8 cellular contexts compared by ENCODE assay signal in genomic region chr10:101843032-101843991, GRCh38. TPM values are rescaled to one million over a fixed set of nuclear protein-coding genes. Genes with fewer than 3 reads are reported as not detected.
DNase-seq lines count a peak whose midpoint lies in the region; ATAC-seq and TF ChIP-seq lines count a peak whose summit lies in the region.

KCNIP2 (minus strand) TSS chr10:101843800; CDS start chr10:101843568, 232 bp downstream.

- H3K27ac Mint-ChIP-seq in natural killer cell: peak within 1 kb of the TSS in 1 of 2 donors; percentile 69

- peaks cover 13 to 15% of the 10 kb centered on the region in 2 donors for H3K27me3 Mint-ChIP-seq in natural killer cell (ENCODE audit: low read depth in 2 of 2)

- ATAC-seq in natural killer cell (peak; percentile 43 to 65 (median 57)), HG03432 (IDR thresholded peaks at IDR 0.05; ENCODE audit: unreplicated experiment) (no peak), GM19397 (IDR thresholded peaks at IDR 0.05; ENCODE audit: unreplicated experiment) (no peak), HG02973 (IDR thresholded peaks at IDR 0.05; ENCODE audit: unreplicated experiment) (no peak)

- no peaks in the 10 kb centered on the region for H3K27me3 ChIP-seq in endocrine pancreas (ENCODE audit: control insufficient read depth, insufficient read depth, low read length)

- H3K4me1 ChIP-seq in ES-I3 (ENCODE audit: insufficient read depth, low read length) (peaks cover 9% of the 10 kb centered on the region; the same call in 1 of the 2 replicates), endocrine pancreas (ENCODE audit: control insufficient read depth, insufficient read depth, low read length) (no peaks in the 10 kb centered on the region)

- TF ChIP-seq CTCF in natural killer cell (IDR thresholded peaks at IDR 0.05): peak; percentile 67

- no peaks in the 10 kb centered on the region for H3K36me3 ChIP-seq in ES-I3 (ENCODE audit: insufficient read depth, low read length)
- no peaks in the 10 kb centered on the region for H3K36me3 ChIP-seq in endocrine pancreas (ENCODE audit: control insufficient read depth, insufficient read depth, low read length)

- H3K4me3 Mint-ChIP-seq in natural killer cell: peak within 1 kb of the TSS; percentile 82

- H3K9me3 Mint-ChIP-seq in natural killer cell: no peaks in the 10 kb centered on the region

- intact Hi-C loops in natural killer cell (cut with micrococcal nuclease): no loop called here

- no peak within 1 kb of the TSS for H3K4me3 ChIP-seq in endocrine pancreas (ENCODE audit: control insufficient read depth, insufficient read depth, low read length)

- DNase-seq in NCI-H2029 (lab: John Stamatoyannopoulos, UW) (peak; percentile 32), natural killer cell (peak; percentile 39)
- DNase-seq in activated CD8-positive, alpha-beta memory T cell treated with anti-CD3 and anti-CD28 coated beads, Interleukin-2, amount 50 U/mL, for 48 hours: peak; percentile 80

- H3K36me3 Mint-ChIP-seq in natural killer cell: no peaks in the 10 kb centered on the region

- peaks cover 14 to 45% of the 10 kb centered on the region in 2 donors for H3K4me1 Mint-ChIP-seq in natural killer cell

- H3K9ac ChIP-seq in ES-I3 (ENCODE audit: low read depth, low read length): peak within 1 kb of the TSS; percentile 57
- H3K9ac ChIP-seq in endocrine pancreas (ENCODE audit: control insufficient read depth, insufficient read depth, low read length): peak within 1 kb of the TSS; percentile 56

- no peaks in the 10 kb centered on the region for H3K9me3 ChIP-seq in ES-I3 (ENCODE audit: control insufficient read depth, insufficient read depth, low read length)
- H3K9me3 ChIP-seq in endocrine pancreas (ENCODE audit: control insufficient read depth, low read length): no peaks in the 10 kb centered on the region

RNA-seq across cellular contexts. Expression of gene KCNIP2, which starts in this region (rescaled TPM):
- total RNA-seq in natural killer cell: 1 to 10 TPM in 2 of 3 donors, under 1 TPM in 1; 0.97 to 2.0 (median 1.6) TPM

Comparison
In these comparisons a context has a peak if more than half of its experiments do, and no peak if none do; other contexts are left out.
1. ATAC-seq: peak in natural killer cell (3 of 3); none in HG03432 (single experiment), GM19397 (single experiment) and HG02973 (single experiment).
2. Peak in every context shown above with its lines, with median percentiles within 50 percentile points of each other: DNase-seq.